Comparison of ENCODE assay signal across 1 cellular context in the genomic region with DNA sequence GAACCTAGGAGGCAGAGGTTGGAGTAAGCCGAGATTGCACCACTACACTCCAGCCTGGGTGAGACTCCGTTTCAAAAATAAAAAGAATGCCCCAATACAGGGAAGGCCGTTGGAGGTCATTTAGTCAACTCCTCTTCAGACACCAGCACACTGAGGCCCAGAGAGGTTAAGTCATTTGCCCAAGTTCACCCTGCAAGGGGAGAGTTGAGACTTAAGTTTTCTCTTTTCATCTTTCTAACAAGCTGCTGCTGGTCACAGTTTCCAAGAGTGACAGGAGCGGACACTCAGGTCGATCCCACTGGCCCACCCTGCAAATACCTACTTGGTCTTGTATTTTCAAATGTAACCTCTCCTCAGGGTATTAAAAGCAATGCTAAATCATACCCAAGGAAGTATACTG.
TF ChIP-seq lines count a peak whose summit lies in the region.

No MANE protein-coding gene starts in this region.

TF ChIP-seq in HEK293, 187 proteins besides CTCF, POLR2A, EP300 and RAD21:
- TF ChIP-seq ZFP3 (tag by site-specific recombination; IDR thresholded peaks at IDR 0.05; ENCODE audit: low read depth) (peak; percentile 59; the same call in 1 of the 2 replicates), ZNF544 (tag by site-specific recombination; IDR thresholded peaks at IDR 0.05) (no peak)
